In the genomic region with DNA sequence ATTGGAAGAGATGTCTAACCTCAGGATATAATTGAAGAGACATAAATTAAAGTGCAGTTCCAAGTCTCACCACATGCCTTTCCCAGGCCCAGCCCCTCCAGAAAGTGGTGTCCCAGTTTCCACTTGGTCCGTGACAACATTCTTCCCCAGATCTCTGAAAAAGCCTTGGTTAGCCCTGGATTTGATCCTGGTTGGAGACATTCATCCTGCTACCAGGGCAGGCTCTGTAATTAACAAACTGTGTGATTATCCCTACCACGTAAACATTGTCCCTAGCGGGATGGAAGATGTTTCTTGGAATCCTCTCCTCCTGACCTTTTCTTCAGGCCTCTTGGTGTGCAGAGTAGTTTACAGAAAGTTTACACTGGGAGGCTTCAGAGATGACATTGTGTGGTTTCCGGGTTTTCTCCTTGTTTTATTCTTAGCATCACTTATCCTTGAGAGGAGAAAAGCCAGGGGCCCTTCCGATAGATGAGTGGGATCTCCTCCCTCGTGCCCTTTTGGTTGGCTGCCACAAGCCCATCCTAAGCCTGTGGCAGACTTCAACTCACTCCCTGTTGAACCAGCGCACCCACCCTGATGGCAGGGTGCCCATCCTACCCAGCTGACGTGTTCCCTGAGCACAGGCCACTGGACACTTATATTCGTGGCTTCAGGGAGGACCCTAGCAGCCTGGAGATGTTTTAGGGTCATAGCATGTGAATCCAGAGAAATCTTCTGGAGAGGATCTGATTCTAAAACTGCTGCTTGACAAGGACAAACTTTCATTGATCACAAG, we compare ENCODE assay signal across 9 cellular contexts.
DNase-seq lines count a peak whose midpoint lies in the region; ATAC-seq, FAIRE-seq and TF ChIP-seq lines count a peak whose summit lies in the region.
"Had no signal": no experiment of that assay in that cellular context is flagged by ENCODE, and none has a peak within 500 bp of the region (broad histone marks: within the 10 kb centered on the region; RNA-seq: fewer than 3 reads in every experiment).

No MANE protein-coding gene starts in this region.

- BruUV-seq in HCT116 (replicated peaks; lab: Mats Ljungman, UMichigan) = no TSS peak

- H3K4me3 ChIP-seq in HCT116 (replicated peaks in 1 of 2; ENCODE audit: low read depth in 1 of 2, low read length in 2 of 2) (no peak overlapping the region), bronchial epithelial cell (ENCODE audit: low read depth, low read length) (no peak overlapping the region)

- CTCF ChIA-PET in HCT116 (lab: Charles Lee) = interaction anchor here (3.0 kb wide), 1 partner anchor 30 kb away, joined by 38 read pairs; no protein-coding TSS in a partner anchor

- H2AFZ ChIP-seq in HCT116 (ENCODE audit: low read depth, low read length, poor library complexity, severe bottlenecking) = no peak overlapping the region

- POLR2A ChIA-PET in HCT116 (lab: Charles Lee) = no interaction called here

- H3K27me3 ChIP-seq in HCT116 (ENCODE audit: insufficient read depth, low read length) (no peaks in the 10 kb centered on the region), bronchial epithelial cell (ENCODE audit: control insufficient read depth, insufficient read depth, low read length) (peaks cover 15% of the 10 kb centered on the region)

- RAD21 ChIA-PET in HCT116 (lab: Charles Lee; ENCODE audit: low non-redundant PET in 1 of 2, low total read pairs in 2 of 2, uncharacterized antibody in 2 of 2, unreplicated experiment in 2 of 2) = no interaction called here

- H3K27me3 Mint-ChIP-seq in mesothelial cell of epicardium (ENCODE audit: low read depth) = peaks cover 2% of the 10 kb centered on the region

- no peaks in the 10 kb centered on the region for H3K9me3 ChIP-seq in HCT116 (ENCODE audit: control insufficient read depth in 1 of 2, insufficient read depth in 1 of 2, low read depth in 1 of 2, low read length in 2 of 2)

- H3K4me3 Mint-ChIP-seq in mesothelial cell of epicardium = no peak overlapping the region

- H3K36me3 ChIP-seq in HCT116 (ENCODE audit: control insufficient read depth in 1 of 2, insufficient read depth in 2 of 2, low read length in 2 of 2) = no peaks in the 10 kb centered on the region
- no peaks in the 10 kb centered on the region for H3K36me3 ChIP-seq in bronchial epithelial cell (ENCODE audit: control insufficient read depth, insufficient read depth, low read length)

- ATAC-seq in HCT116 (peak; percentile 63), GM21723 (IDR thresholded peaks at IDR 0.05; ENCODE audit: unreplicated experiment) (no peak)

- DNase-seq in AG08396 (ENCODE audit: low spot score) (peak; percentile 58), HCT116 (ENCODE audit: low read depth, low spot score) (no peak), bronchial epithelial cell (ENCODE audit: low read depth) (no peak), mesothelial cell of epicardium (ENCODE audit: low spot score in 2 of 2, unreplicated experiment in 2 of 2) (no peak), GM12892 (ENCODE audit: insufficient read length) (no peak), NCI-H446 treated with DMSO at 0.1 percent for 48 hours (lab: John Stamatoyannopoulos, UW) (no peak)
- no peak for DNase-seq in stimulated activated CD4-positive, alpha-beta T cell treated with anti-CD3 and anti-CD28 coated beads, Interleukin-2, amount 100 ng/mL, for 24 hours
- DNase-seq: NCI-H187 had no signal

- no peaks in the 10 kb centered on the region for H4K20me1 ChIP-seq in HCT116 (ENCODE audit: insufficient read depth)

- no peak overlapping the region for H3K27ac ChIP-seq in HCT116 (ENCODE audit: low read depth, low read length)

- TF ChIP-seq CTCF in HCT116 (IDR thresholded peaks at IDR 0.05 in 2 of 3, conservative IDR thresholded peaks at IDR 0.05 in 1 of 3; ENCODE audit: borderline replicate concordance in 1 of 3, insufficient read depth in 1 of 3, low read depth in 2 of 3, low read length in 2 of 3) (peak in 2 of 3 experiments; percentile 44 to 54; a peak in 4 of 6 replicates), bronchial epithelial cell (IDR thresholded peaks at IDR 0.05; ENCODE audit: insufficient read depth, low read length, severe bottlenecking) (peak; percentile 44), mesothelial cell of epicardium (IDR thresholded peaks at IDR 0.05; ENCODE audit: unreplicated experiment) (peak; percentile 79)

- H3K79me2 ChIP-seq in HCT116 (ENCODE audit: insufficient read depth, low read length) = no peaks in the 10 kb centered on the region

- H3K9me3 Mint-ChIP-seq in mesothelial cell of epicardium = no peaks in the 10 kb centered on the region

- TF ChIP-seq POLR2A in HCT116 (IDR thresholded peaks at IDR 0.05; ENCODE audit: borderline replicate concordance, extremely low read depth, insufficient read depth, insufficient read length) (no peak), GM12892 (IDR thresholded peaks at IDR 0.05; ENCODE audit: low read depth, low read length) (no peak)

- H3K9me2 ChIP-seq in HCT116 (ENCODE audit: insufficient read depth) = no peaks in the 10 kb centered on the region

- FAIRE-seq in bronchial epithelial cell (lab: Jason Lieb, UNC) (no peak), GM12892 (lab: Jason Lieb, UNC) (no peak)

- intact Hi-C loops in HCT116 (cut with micrococcal nuclease) = loop anchor here (10.0 kb wide), 1 partner anchor 69 kb away; no protein-coding TSS in a partner anchor

- peaks cover 0 to 3% of the 10 kb centered on the region in 2 experiments; a peak in 1 of 4 replicates for H3K4me1 ChIP-seq in HCT116 (ENCODE audit: control insufficient read depth in 1 of 2, insufficient read depth in 2 of 2, low read length in 2 of 2)

- no peak overlapping the region for H3K9ac ChIP-seq in HCT116 (ENCODE audit: low read length)

- TF ChIP-seq RAD21 in HCT116 (IDR thresholded peaks at IDR 0.05; ENCODE audit: low read depth) = no peak

- H3K36me3 Mint-ChIP-seq in mesothelial cell of epicardium = no peaks in the 10 kb centered on the region

- no peak overlapping the region for H3K27ac Mint-ChIP-seq in mesothelial cell of epicardium

- H3K4me2 ChIP-seq in HCT116 (ENCODE audit: low read length) = no peak overlapping the region

- H3K4me1 Mint-ChIP-seq in mesothelial cell of epicardium = peaks cover 10% of the 10 kb centered on the region

TF ChIP-seq in HCT116, 20 proteins besides CTCF, POLR2A, EP300 and RAD21:
- TF ChIP-seq FOSL1 (IDR thresholded peaks at IDR 0.05; ENCODE audit: low read depth) = no peak
- TF ChIP-seq JUND (IDR thresholded peaks at IDR 0.05) = no peak
- no peak for TF ChIP-seq EGR1 (IDR thresholded peaks at IDR 0.05; ENCODE audit: low read depth)
- TF ChIP-seq YY1 (IDR thresholded peaks at IDR 0.05; ENCODE audit: extremely low read depth, insufficient replicate concordance, low read depth, low read length) = no peak
- TF ChIP-seq SRF (IDR thresholded peaks at IDR 0.05; ENCODE audit: low read depth) = no peak
- TF ChIP-seq POLR2AphosphoS5 (IDR thresholded peaks at IDR 0.05; ENCODE audit: low read depth, low read length) = no peak
- no peak for TF ChIP-seq SP1 (IDR thresholded peaks at IDR 0.05; ENCODE audit: low read depth)
- TF ChIP-seq, protein P1, sequence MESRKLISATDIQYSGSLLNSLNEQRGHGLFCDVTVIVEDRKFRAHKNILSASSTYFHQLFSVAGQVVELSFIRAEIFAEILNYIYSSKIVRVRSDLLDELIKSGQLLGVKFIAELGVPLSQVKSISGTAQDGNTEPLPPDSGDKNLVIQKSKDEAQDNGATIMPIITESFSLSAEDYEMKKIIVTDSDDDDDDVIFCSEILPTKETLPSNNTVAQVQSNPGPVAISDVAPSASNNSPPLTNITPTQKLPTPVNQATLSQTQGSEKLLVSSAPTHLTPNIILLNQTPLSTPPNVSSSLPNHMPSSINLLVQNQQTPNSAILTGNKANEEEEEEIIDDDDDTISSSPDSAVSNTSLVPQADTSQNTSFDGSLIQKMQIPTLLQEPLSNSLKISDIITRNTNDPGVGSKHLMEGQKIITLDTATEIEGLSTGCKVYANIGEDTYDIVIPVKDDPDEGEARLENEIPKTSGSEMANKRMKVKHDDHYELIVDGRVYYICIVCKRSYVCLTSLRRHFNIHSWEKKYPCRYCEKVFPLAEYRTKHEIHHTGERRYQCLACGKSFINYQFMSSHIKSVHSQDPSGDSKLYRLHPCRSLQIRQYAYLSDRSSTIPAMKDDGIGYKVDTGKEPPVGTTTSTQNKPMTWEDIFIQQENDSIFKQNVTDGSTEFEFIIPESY (IDR thresholded peaks at IDR 0.05; ENCODE audit: extremely low read depth, insufficient replicate concordance, low read length) = no peak
- no peak for TF ChIP-seq SIN3A (IDR thresholded peaks at IDR 0.05; ENCODE audit: low read depth)
- TF ChIP-seq CEBPB (IDR thresholded peaks at IDR 0.05; ENCODE audit: low read depth) = no peak
- TF ChIP-seq ZFX (IDR thresholded peaks at IDR 0.05) = no peak
